In genomic region chr5:140245926-140246325, GRCh38 we compare ENCODE assay signal across 13 cellular contexts. TPM values are rescaled to one million over a fixed set of nuclear protein-coding genes. Genes with fewer than 3 reads are reported as not detected.
DNase-seq lines count a peak whose midpoint lies in the region; ATAC-seq and TF ChIP-seq lines count a peak whose summit lies in the region.
"Had no signal": no experiment of that assay in that cellular context is flagged by ENCODE, and none has a peak within 500 bp of the region (broad histone marks: within the 10 kb centered on the region; RNA-seq: fewer than 3 reads in every experiment).

No MANE protein-coding gene starts in this region.

- no peak for TF ChIP-seq POLR2A in vagina (IDR thresholded peaks at IDR 0.05)

- WGBS in heart right ventricle, 2 donors = 72 to 78% methylated on average over 7 of the region's 7 CpGs

- H3K27me3 ChIP-seq in heart right ventricle (no peaks in the 10 kb centered on the region), neutrophil (no peaks in the 10 kb centered on the region), vagina (no peaks in the 10 kb centered on the region)

- ATAC-seq in heart right ventricle (peak in 1 of 8 donors; percentile 0), left cardiac atrium (no peak), HG02678 (IDR thresholded peaks at IDR 0.05; ENCODE audit: unreplicated experiment) (no peak), GM18868 (IDR thresholded peaks at IDR 0.05; ENCODE audit: unreplicated experiment) (no peak)

- H3K4me3 ChIP-seq in heart right ventricle = no peak overlapping the region
- no peak overlapping the region for H3K4me3 ChIP-seq in neutrophil (ENCODE audit: low read depth in 1 of 2, low read length in 1 of 2)
- H3K4me3 ChIP-seq in vagina = no peak overlapping the region

- DNase-seq in heart right ventricle (no peak), left cardiac atrium (no peak), epithelial cell of prostate (ENCODE audit: low read depth, low spot score) (no peak), vagina (ENCODE audit: extremely low spot score in 2 of 2) (no peak), occipital lobe (lab: John Stamatoyannopoulos, UW) (no peak)
- DNase-seq: activated CD8-positive, alpha-beta memory T cell treated with anti-CD3 and anti-CD28 coated beads for 24 hours; activated naive CD4-positive, alpha-beta T cell treated with anti-CD3 and anti-CD28 coated beads, Interleukin-2, amount 50 U/mL, for 16 hours; immature natural killer cell; MM.1S; NCI-H2171 had no signal

- peak overlapping the region in 9 of 10 donors; percentile 32 to 90 (median 76) for H3K27ac ChIP-seq in heart right ventricle
- peak overlapping the region; percentile 42 for H3K27ac ChIP-seq in epithelial cell of prostate
- H3K27ac ChIP-seq in neutrophil = peak overlapping the region; percentile 65
- H3K27ac ChIP-seq in vagina = peak overlapping the region; percentile 63

- H3K4me1 ChIP-seq in heart right ventricle (peaks cover 43 to 95% (median 72%) of the 10 kb centered on the region in 9 donors), neutrophil (ENCODE audit: control insufficient read depth in 1 of 2, insufficient read depth in 1 of 2, low read depth in 1 of 2, low read length in 1 of 2) (peaks cover 22 to 37% of the 10 kb centered on the region in 2 experiments), vagina (peaks cover 31% of the 10 kb centered on the region)

- no peaks in the 10 kb centered on the region for H3K9me3 ChIP-seq in heart right ventricle
- H3K9me3 ChIP-seq in neutrophil = no peaks in the 10 kb centered on the region
- no peaks in the 10 kb centered on the region for H3K9me3 ChIP-seq in vagina

- H3K36me3 ChIP-seq in heart right ventricle (peaks cover 0 to 46% (median 3%) of the 10 kb centered on the region in 9 donors), neutrophil (peaks cover 56% of the 10 kb centered on the region), vagina (peaks cover 0 to 11% of the 10 kb centered on the region in 2 donors)

- intact Hi-C loops in heart right ventricle (cut with DNase I) (loop anchor here in 6 of 10 donors (2.0 to 10.0 kb wide), 5 partner anchors 29 to 309 kb away; partner anchors contain the start of genes HBEGF (in 1 of the 6), PFDN1 (in 1 of the 6) and SRA1 (in 1 of the 6)), left cardiac atrium (cut with DNase I) (loop anchor here (2.0 to 10.0 kb wide), 2 partner anchors 71 to 105 kb away; partner anchors contain the start of gene CYSTM1 (in 1 of the 2)), vagina (cut with DNase I) (no loop called here)

- TF ChIP-seq CTCF in heart right ventricle (IDR thresholded peaks at IDR 0.05) = no peak
- TF ChIP-seq CTCF in neutrophil (IDR thresholded peaks at IDR 0.05) = no peak
- no peak for TF ChIP-seq CTCF in vagina (IDR thresholded peaks at IDR 0.05)

RNA-seq across cellular contexts. Expression of gene PFDN1, which starts 57.0 kb away (rescaled TPM):
- total RNA-seq in heart right ventricle = 10 to 100 TPM; 56.8 to 94.0 (median 77.0) TPM
- polyA plus RNA-seq in heart right ventricle = 100 to 1,000 TPM in 1 of 2 donors, 10 to 100 TPM in 1; 95.1 to 100 TPM
- total RNA-seq in left cardiac atrium = 10 to 100 TPM; 49.1 to 54.7 TPM
- 94.8 TPM for total RNA-seq in vagina
- total RNA-seq in occipital lobe = 36.8 TPM
